ENCODE assay signal across 1 cellular context in the genomic region with DNA sequence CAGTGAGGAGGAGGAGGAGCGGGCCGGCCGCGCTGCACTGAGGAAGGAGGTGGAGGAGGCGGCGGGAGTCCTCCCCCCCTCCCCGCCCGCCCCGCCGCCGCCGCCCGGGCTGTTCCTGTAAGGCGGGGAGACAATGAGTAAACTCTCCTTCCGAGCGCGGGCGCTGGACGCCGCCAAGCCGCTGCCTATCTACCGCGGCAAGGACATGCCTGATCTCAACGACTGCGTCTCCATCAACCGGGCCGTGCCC.
TF ChIP-seq lines count a peak whose summit lies in the region.

No MANE protein-coding gene starts in this region.

TF ChIP-seq in GM12878, 131 proteins besides CTCF, POLR2A, EP300 and RAD21:
- TF ChIP-seq PRDM15 (CRISPR knock-in tag; IDR thresholded peaks at IDR 0.05): no peak
- TF ChIP-seq, protein P1, sequence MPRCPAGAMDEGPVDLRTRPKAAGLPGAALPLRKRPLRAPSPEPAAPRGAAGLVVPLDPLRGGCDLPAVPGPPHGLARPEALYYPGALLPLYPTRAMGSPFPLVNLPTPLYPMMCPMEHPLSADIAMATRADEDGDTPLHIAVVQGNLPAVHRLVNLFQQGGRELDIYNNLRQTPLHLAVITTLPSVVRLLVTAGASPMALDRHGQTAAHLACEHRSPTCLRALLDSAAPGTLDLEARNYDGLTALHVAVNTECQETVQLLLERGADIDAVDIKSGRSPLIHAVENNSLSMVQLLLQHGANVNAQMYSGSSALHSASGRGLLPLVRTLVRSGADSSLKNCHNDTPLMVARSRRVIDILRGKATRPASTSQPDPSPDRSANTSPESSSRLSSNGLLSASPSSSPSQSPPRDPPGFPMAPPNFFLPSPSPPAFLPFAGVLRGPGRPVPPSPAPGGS (IDR thresholded peaks at IDR 0.05; ENCODE audit: borderline replicate concordance, insufficient read depth, low read depth, low read length, poor library complexity, severe bottlenecking): peak; percentile 6
